ENCODE assay signal across 10 cellular contexts in genomic region chr10:105269011-105269410, GRCh38.
"Had no signal": no experiment of that assay in that cellular context is flagged by ENCODE, and none has a peak within 500 bp of the region (broad histone marks: within the 10 kb centered on the region; RNA-seq: fewer than 3 reads in every experiment).

No MANE protein-coding gene starts in this region.

- DNase-seq: GM23248, GOT3, H7, HFFc6, IMR-90 had no signal

- H3K36me3 ChIP-seq: HAP-1 had no signal

- ATAC-seq: HCT116, HepG2, K562 had no signal

- H3K27ac ChIP-seq: GM23248, HL-60 had no signal

- H2AFZ ChIP-seq: GM23248 had no signal

- H3K4me1 ChIP-seq: HAP-1 had no signal

- H3K4me3 ChIP-seq: GM23248, HAP-1, K562 had no signal

- FAIRE-seq: HepG2, K562 had no signal

- H3K9ac ChIP-seq: GM23248 had no signal

- H3K9me3 ChIP-seq: HAP-1 had no signal

- H3K27ac Mint-ChIP-seq: HFFc6 had no signal

- H3K4me3 Mint-ChIP-seq: HFFc6 had no signal
